In the genomic region with DNA sequence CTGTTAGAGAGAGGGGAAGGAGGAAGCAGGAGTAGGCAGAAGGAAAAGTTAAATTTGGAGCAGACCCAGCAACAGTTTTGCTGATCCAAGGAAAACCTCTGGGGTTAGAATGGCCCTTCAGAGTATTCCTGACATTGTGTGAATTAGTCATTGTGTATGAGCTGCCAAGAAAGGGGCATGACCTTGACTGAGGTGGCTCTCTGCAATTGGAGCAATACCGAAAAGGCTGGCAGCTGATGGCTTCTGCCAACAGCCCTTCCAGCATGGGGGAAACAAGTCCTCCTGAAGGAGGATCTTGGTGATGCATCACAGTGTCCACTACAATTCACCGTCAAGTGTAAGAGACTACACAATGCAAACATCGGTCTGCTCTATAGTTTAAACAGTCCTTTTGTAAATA, we compare ENCODE assay signal across 10 cellular contexts. TPM values are rescaled to one million over a fixed set of nuclear protein-coding genes. Genes with fewer than 3 reads are reported as not detected.
DNase-seq lines count a peak whose midpoint lies in the region; ATAC-seq, FAIRE-seq and TF ChIP-seq lines count a peak whose summit lies in the region.
"Had no signal": no experiment of that assay in that cellular context is flagged by ENCODE, and none has a peak within 500 bp of the region (broad histone marks: within the 10 kb centered on the region; RNA-seq: fewer than 3 reads in every experiment).

No MANE protein-coding gene starts in this region.

- TF ChIP-seq POLR2A in H54 (IDR thresholded peaks at IDR 0.05; ENCODE audit: low read depth, low read length), result no peak

- TF ChIP-seq CTCF in PC-3 (conservative IDR thresholded peaks at IDR 0.05; ENCODE audit: low read depth, low read length) (no peak), GM10266 (IDR thresholded peaks at IDR 0.05; ENCODE audit: control insufficient read depth, insufficient read depth, low read depth, missing control alignments) (no peak)

- H4K20me1 ChIP-seq in PC-3 (ENCODE audit: low read length), result no peaks in the 10 kb centered on the region

- FAIRE-seq in H54 (lab: Jason Lieb, UNC), result peak; percentile 100

- peak overlapping the region; percentile 58 for H3K4me2 ChIP-seq in PC-3 (ENCODE audit: low read length)

- peak; percentile 78 for DNase-seq in H54 (ENCODE audit: insufficient read length, low spot score)
- DNase-seq in PC-3, result peak; percentile 94
- DNase-seq in fibroblast of gingiva (ENCODE audit: low read depth), result peak; percentile 43
- DNase-seq in pulmonary artery endothelial cell (ENCODE audit: low read depth, low spot score), result peak; percentile 67
- no peak for DNase-seq in GM10266 (ENCODE audit: extremely low spot score)
- DNase-seq: activated CD4-positive, alpha-beta T cell treated with anti-CD3 and anti-CD28 coated beads, Interleukin-2, amount 50 U/mL, for 4 hours; left colon had no signal

- no peak overlapping the region for H3K4me3 ChIP-seq in PC-3 (ENCODE audit: low read length)

- no peaks in the 10 kb centered on the region for H3K27me3 ChIP-seq in PC-3 (ENCODE audit: low read length)

- POLR2A ChIA-PET in PC-3 (lab: Charles Lee; ENCODE audit: unreplicated experiment), result interaction anchor here (0.6 kb wide), 2 partner anchors 21 to 40 kb away, joined by 3 to 4 read pairs; no protein-coding TSS in a partner anchor

- H2AFZ ChIP-seq in PC-3 (ENCODE audit: low read length), result no peak overlapping the region

- H3K79me2 ChIP-seq in PC-3 (ENCODE audit: low read length), result no peaks in the 10 kb centered on the region

- peaks cover 57% of the 10 kb centered on the region for H3K4me1 ChIP-seq in PC-3 (ENCODE audit: insufficient read depth, low read length)

- no TSS peak for BruUV-seq in PC-3 (replicated peaks; lab: Mats Ljungman, UMichigan)

- H3K9ac ChIP-seq in PC-3 (ENCODE audit: low read length), result peak overlapping the region; percentile 58

- no peaks in the 10 kb centered on the region for H3F3A ChIP-seq in PC-3 (ENCODE audit: low read length, unreplicated experiment)

- no peaks in the 10 kb centered on the region for H3K9me2 ChIP-seq in PC-3 (replicated peaks; ENCODE audit: low read length)

- CTCF ChIA-PET in PC-3 (lab: Charles Lee), result interaction anchor here (0.6 kb wide), 1 partner anchor 1243 kb away, joined by 4 read pairs; no protein-coding TSS in a partner anchor

- no peaks in the 10 kb centered on the region for H3K9me3 ChIP-seq in PC-3 (ENCODE audit: low read length)

- no peaks in the 10 kb centered on the region for H3K36me3 ChIP-seq in PC-3 (ENCODE audit: low read depth, low read length)

- intact Hi-C loops in PC-3 (cut with micrococcal nuclease), result loop anchor here (1.0 kb wide), 1 partner anchor 20 kb away; the partner anchor contains the start of gene WASL

- H3K27ac ChIP-seq in PC-3 (ENCODE audit: low read length), result peak overlapping the region; percentile 75

- ATAC-seq in PC-3, result peak; percentile 73
- no peak for ATAC-seq in GM21360 (IDR thresholded peaks at IDR 0.05; ENCODE audit: unreplicated experiment)
- no peak for ATAC-seq in GM21447 (IDR thresholded peaks at IDR 0.05; ENCODE audit: unreplicated experiment)
- ATAC-seq in HG02759 (IDR thresholded peaks at IDR 0.05; ENCODE audit: unreplicated experiment), result no peak
- ATAC-seq: left colon had no signal

RNA-seq across cellular contexts. Expression of gene WASL, which starts 20.6 kb away (rescaled TPM):
- 8.5 and 10.9 TPM in 2 replicates for total RNA-seq in PC-3 (2014; rRNA removed)
- total RNA-seq in pulmonary artery endothelial cell, result 10.2 and 14.0 TPM in 2 replicates
